18 cellular contexts compared by ENCODE assay signal in genomic region chr2:50752228-50752627, GRCh38.
"Had no signal": no experiment of that assay in that cellular context is flagged by ENCODE, and none has a peak within 500 bp of the region (broad histone marks: within the 10 kb centered on the region; RNA-seq: fewer than 3 reads in every experiment).

No MANE protein-coding gene starts in this region.

- H3K27me3 ChIP-seq: esophagus squamous epithelium, sigmoid colon, stomach, testis had no signal

- DNase-seq: activated CD4-positive, alpha-beta T cell treated with anti-CD3 and anti-CD28 coated beads, Interleukin-2, amount 10 ng/mL, durations not matched to agents 24 days and 14 days; activated CD8-positive, alpha-beta T cell treated with anti-CD3 and anti-CD28 coated beads for 36 hours; activated naive CD4-positive, alpha-beta T cell treated with anti-CD3 and anti-CD28 coated beads, Interleukin-2, amount 10 ng/mL, durations not matched to agents 7 days and 5 days; activated naive CD8-positive, alpha-beta T cell treated with anti-CD3 and anti-CD28 coated beads, Interleukin-2, amount 50 U/mL, for 24 hours; activated T-cell treated with anti-CD3 and anti-CD28 coated beads, Interleukin-2, amount 50 U/mL, for 1 hour; aorta; effector memory CD4-positive, alpha-beta T cell; esophagus squamous epithelium; head of caudate nucleus; sigmoid colon; stimulated activated CD4-positive, alpha-beta T cell treated with anti-CD3 and anti-CD28 coated beads, Interleukin-4, amount 100 ng/mL, for 24 hours; stomach; testis had no signal

- H3K4me3 ChIP-seq: esophagus squamous epithelium, lung, sigmoid colon, stomach, testis had no signal

- ATAC-seq: activated CD8-positive, alpha-beta T cell treated with anti-CD3 and anti-CD28 coated beads for 36 hours; activated naive CD8-positive, alpha-beta T cell treated with anti-CD3 and anti-CD28 coated beads, Interleukin-2, amount 50 U/mL, for 24 hours; activated T-helper 17 cell treated with anti-CD3 and anti-CD28 coated beads, Interleukin-2, amount 50 U/mL, for 72 hours; left lobe of liver; natural killer cell treated with Interleukin-12 subunit alpha and Interleukin-12 subunit beta and Interleukin-15 and Interleukin-18, amount 100 ng/mL, for 72 hours; stimulated activated effector memory CD8-positive, alpha-beta T cell treated with anti-CD3 and anti-CD28 coated beads, Interleukin-12 subunit alpha, Interleukin-12 subunit beta, amount 100 ng/mL, for 72 hours had no signal

- H3K27ac ChIP-seq: esophagus squamous epithelium, sigmoid colon, stomach, testis had no signal
